ENCODE assay signal across 8 cellular contexts in genomic region chr9:122827759-122828090, GRCh38. TPM values are rescaled to one million over a fixed set of nuclear protein-coding genes. Genes with fewer than 3 reads are reported as not detected.
DNase-seq lines count a peak whose midpoint lies in the region; ATAC-seq, FAIRE-seq and TF ChIP-seq lines count a peak whose summit lies in the region.
"Had no signal": no experiment of that assay in that cellular context is flagged by ENCODE, and none has a peak within 500 bp of the region (broad histone marks: within the 10 kb centered on the region; RNA-seq: fewer than 3 reads in every experiment).

No MANE protein-coding gene starts in this region.

- H2AFZ ChIP-seq in OCI-LY7 (ENCODE audit: low read length) (peak overlapping the region; percentile 100; the same call in 1 of the 2 replicates), H1 (ENCODE audit: low read length) (no peak overlapping the region)

- peaks cover 32% of the 10 kb centered on the region for H3K36me3 ChIP-seq in OCI-LY7 (ENCODE audit: insufficient read depth, low read length)
- peaks cover 5 to 30% (median 16%) of the 10 kb centered on the region in 4 experiments; a peak in 7 of 8 replicates for H3K36me3 ChIP-seq in H1 (ENCODE audit: control insufficient read depth in 2 of 4, insufficient read depth in 4 of 4, low read length in 3 of 4)
- H3K36me3 ChIP-seq in muscle layer of colon (ENCODE audit: insufficient read depth, low read length), result peaks cover 5% of the 10 kb centered on the region

- peak overlapping the region; percentile 97; the same call in 1 of the 2 replicates for H2BK5ac ChIP-seq in H1 (ENCODE audit: low read depth, low read length)

- intact Hi-C loops in OCI-LY7 (cut with micrococcal nuclease; ENCODE audit: unreplicated experiment), result loop anchor here (10.0 kb wide), 1 partner anchor 517 kb away; no protein-coding TSS in a partner anchor

- H3K79me1 ChIP-seq in H1 (ENCODE audit: low read depth, low read length), result no peaks in the 10 kb centered on the region; the same call in none of the 2 replicates

- H3K14ac ChIP-seq in H1 (ENCODE audit: insufficient read length), result no peak overlapping the region

- FAIRE-seq in H1 (lab: Jason Lieb, UNC), result no peak
- FAIRE-seq: colon had no signal

- DNase-seq in OCI-LY7 (ENCODE audit: low spot score) (peak; percentile 12), H1 (ENCODE audit: low read depth in 1 of 2, low spot score in 2 of 2) (no peak), HuH-7.5 (ENCODE audit: low spot score) (no peak), NCI-H2227 treated with DMSO at 0.1 percent for 48 hours (lab: John Stamatoyannopoulos, UW) (no peak)

- peaks cover 1% of the 10 kb centered on the region; the same call in 1 of the 2 replicates for H3K23me2 ChIP-seq in H1 (ENCODE audit: low read depth, low read length)

- H2BK120ac ChIP-seq in H1 (replicated peaks; ENCODE audit: low read depth, low read length), result no peak overlapping the region

- peak overlapping the region; percentile 59 for H3K27ac ChIP-seq in OCI-LY7 (ENCODE audit: low read depth, low read length, poor library complexity, severe bottlenecking)
- peak overlapping the region; percentile 81; the same call in 1 of the 2 replicates for H3K27ac ChIP-seq in H1 (ENCODE audit: low read depth, low read length)
- peak overlapping the region; percentile 88 for H3K27ac ChIP-seq in muscle layer of colon (ENCODE audit: low read depth, low read length)

- CTCF ChIA-PET in OCI-LY7 (lab: Charles Lee; ENCODE audit: unreplicated experiment) (interaction anchor here (0.6 kb wide), 2 partner anchors 11 to 477 kb away, joined by 3 to 5 read pairs; no protein-coding TSS in a partner anchor), H1 (lab: Charles Lee; ENCODE audit: partially characterized antibody) (interaction anchor here (1.6 kb wide), 1 partner anchor 17 kb away, joined by 7 read pairs; no protein-coding TSS in a partner anchor)

- H4K8ac ChIP-seq in H1 (ENCODE audit: extremely low read depth, insufficient read depth, low read length), result peak overlapping the region; percentile 97; the same call in 1 of the 2 replicates

- no peak overlapping the region for H3K56ac ChIP-seq in H1 (replicated peaks; ENCODE audit: insufficient read length, low read depth, low read length)

- peak overlapping the region; percentile 86 for H3K4me3 ChIP-seq in OCI-LY7 (ENCODE audit: low read depth, low read length, poor library complexity, severe bottlenecking)
- peak overlapping the region; percentile 81 to 97 (median 92) for H3K4me3 ChIP-seq in H1 (ENCODE audit: extremely low read depth in 1 of 4, insufficient read depth in 2 of 4, low read depth in 3 of 4, low read length in 4 of 4)
- H3K4me3 ChIP-seq in muscle layer of colon (ENCODE audit: low read depth in 1 of 2, low read length in 2 of 2), result peak overlapping the region; percentile 82 to 94

- H3K9me3 ChIP-seq in OCI-LY7 (ENCODE audit: low read length), result no peaks in the 10 kb centered on the region
- no peaks in the 10 kb centered on the region for H3K9me3 ChIP-seq in H1 (ENCODE audit: insufficient read depth in 2 of 2, low read depth in 1 of 2, low read length in 1 of 2)
- H3K9me3 ChIP-seq in muscle layer of colon (ENCODE audit: low read length), result no peaks in the 10 kb centered on the region

- H4K5ac ChIP-seq in H1 (ENCODE audit: insufficient read length, low read depth, low read length), result peak overlapping the region; percentile 17

- TF ChIP-seq CTCF in OCI-LY7 (conservative IDR thresholded peaks at IDR 0.05; ENCODE audit: low read length) (no peak), H1 (IDR thresholded peaks at IDR 0.05; ENCODE audit: control extremely low read depth in 1 of 3, insufficient read depth in 1 of 3, low read depth in 1 of 3, low read length in 3 of 3) (no peak)

- H2BK20ac ChIP-seq in H1 (ENCODE audit: low read length), result no peak overlapping the region

- H4K91ac ChIP-seq in H1 (replicated peaks; ENCODE audit: insufficient read length, low read length), result no peak overlapping the region

- TF ChIP-seq POLR2A in H1 (IDR thresholded peaks at IDR 0.05; ENCODE audit: control extremely low read depth in 1 of 2, low read depth in 2 of 2, low read length in 2 of 2), result peak in 1 of 2 experiments; percentile 9; a peak in 1 of 3 replicates

- peak overlapping the region in 3 of 4 experiments; percentile 84 to 92 (median 84); a peak in 6 of 7 replicates for H3K9ac ChIP-seq in H1 (replicated peaks in 1 of 4; ENCODE audit: extremely low read depth in 1 of 4, low read depth in 3 of 4, low read length in 3 of 4)
- H3K9ac ChIP-seq in muscle layer of colon (ENCODE audit: low read length), result peak overlapping the region; percentile 74

- no peaks in the 10 kb centered on the region for H4K20me1 ChIP-seq in OCI-LY7 (ENCODE audit: insufficient read depth, low read length)
- peaks cover 6 to 11% of the 10 kb centered on the region in 2 experiments for H4K20me1 ChIP-seq in H1 (replicated peaks in 1 of 2; ENCODE audit: control insufficient read depth in 1 of 2, insufficient read depth in 2 of 2, low read length in 2 of 2)

- H3K4me1 ChIP-seq in OCI-LY7 (ENCODE audit: insufficient read depth, low read length, poor library complexity, severe bottlenecking) (peaks cover 21% of the 10 kb centered on the region), H1 (replicated peaks in 1 of 4; ENCODE audit: control insufficient read depth in 3 of 4, insufficient read depth in 4 of 4, low read length in 3 of 4) (peaks cover 0 to 3% (median 0%) of the 10 kb centered on the region in 4 experiments; a peak in 2 of 7 replicates), muscle layer of colon (ENCODE audit: insufficient read depth, low read length) (peaks cover 18% of the 10 kb centered on the region)

- POLR2A ChIA-PET in OCI-LY7 (lab: Charles Lee) (interaction anchor here (0.6 to 1.9 kb wide), 5 partner anchors 71 to 484 kb away, joined by 3 to 6 read pairs (median 5); partner anchors contain the start of genes RABGAP1 and RC3H2), H1 (lab: Charles Lee; ENCODE audit: partially characterized antibody) (interaction anchor here (0.7 to 1.8 kb wide), 4 partner anchors 11 to 498 kb away, joined by 5 to 6 read pairs (median 5); no protein-coding TSS in a partner anchor)

- no peak for TF ChIP-seq RAD21 in H1 (IDR thresholded peaks at IDR 0.05 in 1 of 2, conservative IDR thresholded peaks at IDR 0.05 in 1 of 2; ENCODE audit: low read depth in 2 of 2, low read length in 2 of 2)

- H3K9me2 ChIP-seq in OCI-LY7 (ENCODE audit: insufficient read depth, low read length), result no peaks in the 10 kb centered on the region

- H3K27me3 ChIP-seq in H1 (replicated peaks in 1 of 4; ENCODE audit: control insufficient read depth in 3 of 4, extremely low read depth in 1 of 4, insufficient read depth in 3 of 4, low read length in 3 of 4) (no peaks in the 10 kb centered on the region), muscle layer of colon (ENCODE audit: control insufficient read depth in 1 of 2, insufficient read depth in 2 of 2, low read length in 2 of 2) (no peaks in the 10 kb centered on the region)

- no peak for TF ChIP-seq EP300 in H1 (IDR thresholded peaks at IDR 0.05; ENCODE audit: borderline replicate concordance in 1 of 2, low read depth in 2 of 2, low read length in 2 of 2)

- no peak overlapping the region for H2AK5ac ChIP-seq in H1 (ENCODE audit: low read depth, low read length)

- H3K4me2 ChIP-seq in OCI-LY7 (ENCODE audit: low read length) (peak overlapping the region; percentile 96), H1 (ENCODE audit: insufficient read depth in 1 of 2, low read depth in 2 of 2, low read length in 2 of 2) (peak overlapping the region; percentile 73 to 92)

- H2BK15ac ChIP-seq in H1 (ENCODE audit: low read length), result no peak overlapping the region

- no TSS peak for BruUV-seq in OCI-LY7 (replicated peaks; lab: Mats Ljungman, UMichigan)

- no peak overlapping the region for H2BK12ac ChIP-seq in H1 (ENCODE audit: low read depth, low read length)

- WGBS in H1 (ENCODE audit: extremely low coverage in 1 of 2, insufficient coverage in 1 of 2, insufficient read length in 1 of 2, insufficient replicate concordance in 2 of 2, low coverage in 1 of 2, low lambda C conversion rate in 2 of 2, missing lambda C conversion rate in 1 of 2), 2 experiments, result 1% methylated on average over 8 of the region's 8 CpGs; no CpG with 5 or more reads in 1 of the 2 experiments

- peak overlapping the region; percentile 83 for H3K18ac ChIP-seq in H1 (ENCODE audit: extremely low read depth, low read length)

- no peak overlapping the region for H3K23ac ChIP-seq in H1 (ENCODE audit: insufficient read length)

- peak; percentile 14 for ATAC-seq in GM18861 (IDR thresholded peaks at IDR 0.05; ENCODE audit: unreplicated experiment)
- peak; percentile 15 for ATAC-seq in HG02610 (IDR thresholded peaks at IDR 0.05; ENCODE audit: unreplicated experiment)

- no peak overlapping the region for H3K4ac ChIP-seq in H1 (replicated peaks; ENCODE audit: insufficient read length, low read depth, low read length)

- H3K79me2 ChIP-seq in OCI-LY7 (ENCODE audit: insufficient read depth, low read depth, low read length), result peaks cover 39% of the 10 kb centered on the region
- H3K79me2 ChIP-seq in H1 (ENCODE audit: control insufficient read depth in 1 of 2, insufficient read depth in 2 of 2, low read length in 2 of 2), result peaks cover 5 to 35% of the 10 kb centered on the region in 2 experiments; a peak in 3 of 4 replicates

RNA-seq across cellular contexts. Expression of gene PDCL, which starts 0.7 kb away (rescaled TPM):
- 25.1 and 26.9 TPM in 2 replicates for total RNA-seq in OCI-LY7 (2014; rRNA removed; shearing (Covaris generic))
- total RNA-seq in OCI-LY7 (2022), result 24.0 and 26.6 TPM in 2 replicates
- total RNA-seq in H1 (2021; fragmentation: NEBNext Ultra II Directional; extraction: Animal tissue kit (Norgen Biotek cat#: 25700)), result 21.8 and 24.6 TPM in 2 replicates
- polyA plus RNA-seq in H1 (2011; rRNA removed), result 5.4 and 7.1 TPM in 2 replicates
- polyA plus RNA-seq in H1 (2011; cell fraction: cytosol; rRNA removed), result 11.5 TPM
- 4.9 TPM for polyA plus RNA-seq in H1 (2011; cell fraction: nucleus; rRNA removed)
- polyA plus RNA-seq in H1 (2012, experiment 1 of 2), result 13.9 to 24.1 TPM (median 15.6 TPM) in 4 replicates
- polyA plus RNA-seq in H1 (2012, experiment 2 of 2), result 3.2 TPM
- polyA plus RNA-seq in H1 (2013, experiment 1 of 2), result 12.0 TPM
- 11.9 TPM for polyA plus RNA-seq in H1 (2013, experiment 2 of 2)
- polyA minus RNA-seq in H1 (2011; rRNA and poly(A)+ RNA removed), result 10.8 and 15.7 TPM in 2 replicates
- 12.3 TPM for polyA minus RNA-seq in H1 (2011; cell fraction: cytosol; rRNA and poly(A)+ RNA removed)
- 10.4 TPM for polyA minus RNA-seq in H1 (2011; cell fraction: nucleus; rRNA and poly(A)+ RNA removed)

RNA-seq across cellular contexts. Expression of gene OR1K1, which starts 27.8 kb away (rescaled TPM):
- not detected in 2 replicates for total RNA-seq in OCI-LY7 (2014; rRNA removed; shearing (Covaris generic))
- not detected in 2 replicates for total RNA-seq in OCI-LY7 (2022)
- total RNA-seq in H1 (2021; fragmentation: NEBNext Ultra II Directional; extraction: Animal tissue kit (Norgen Biotek cat#: 25700)), result not detected in 2 replicates
- not detected in 2 replicates for polyA plus RNA-seq in H1 (2011; rRNA removed)
- polyA plus RNA-seq in H1 (2011; cell fraction: cytosol; rRNA removed), result not detected
- polyA plus RNA-seq in H1 (2011; cell fraction: nucleus; rRNA removed), result not detected
- polyA plus RNA-seq in H1 (2012, experiment 1 of 2), result not detected in 4 replicates
- polyA plus RNA-seq in H1 (2012, experiment 2 of 2), result not detected
- polyA plus RNA-seq in H1 (2013, experiment 1 of 2), result not detected
- polyA plus RNA-seq in H1 (2013, experiment 2 of 2), result not detected
- polyA minus RNA-seq in H1 (2011; rRNA and poly(A)+ RNA removed), result not detected in 2 replicates
- polyA minus RNA-seq in H1 (2011; cell fraction: cytosol; rRNA and poly(A)+ RNA removed), result not detected
- polyA minus RNA-seq in H1 (2011; cell fraction: nucleus; rRNA and poly(A)+ RNA removed), result not detected

RNA-seq across cellular contexts. Expression of gene OR5C1, which starts 39.0 kb away (rescaled TPM):
- total RNA-seq in OCI-LY7 (2014; rRNA removed; shearing (Covaris generic)), result not detected in 2 replicates
- total RNA-seq in OCI-LY7 (2022), result not detected in 2 replicates
- total RNA-seq in H1 (2021; fragmentation: NEBNext Ultra II Directional; extraction: Animal tissue kit (Norgen Biotek cat#: 25700)), result not detected in 2 replicates
- polyA plus RNA-seq in H1 (2011; rRNA removed), result not detected in 2 replicates
- not detected for polyA plus RNA-seq in H1 (2011; cell fraction: cytosol; rRNA removed)
- polyA plus RNA-seq in H1 (2011; cell fraction: nucleus; rRNA removed), result not detected
- polyA plus RNA-seq in H1 (2012, experiment 1 of 2), result not detected in 4 replicates
- not detected for polyA plus RNA-seq in H1 (2012, experiment 2 of 2)
- polyA plus RNA-seq in H1 (2013, experiment 1 of 2), result not detected
- not detected for polyA plus RNA-seq in H1 (2013, experiment 2 of 2)
- not detected in 2 replicates for polyA minus RNA-seq in H1 (2011; rRNA and poly(A)+ RNA removed)
- not detected for polyA minus RNA-seq in H1 (2011; cell fraction: cytosol; rRNA and poly(A)+ RNA removed)
- not detected for polyA minus RNA-seq in H1 (2011; cell fraction: nucleus; rRNA and poly(A)+ RNA removed)
